ENCODE assay signal across 1 cellular context in the genomic region with DNA sequence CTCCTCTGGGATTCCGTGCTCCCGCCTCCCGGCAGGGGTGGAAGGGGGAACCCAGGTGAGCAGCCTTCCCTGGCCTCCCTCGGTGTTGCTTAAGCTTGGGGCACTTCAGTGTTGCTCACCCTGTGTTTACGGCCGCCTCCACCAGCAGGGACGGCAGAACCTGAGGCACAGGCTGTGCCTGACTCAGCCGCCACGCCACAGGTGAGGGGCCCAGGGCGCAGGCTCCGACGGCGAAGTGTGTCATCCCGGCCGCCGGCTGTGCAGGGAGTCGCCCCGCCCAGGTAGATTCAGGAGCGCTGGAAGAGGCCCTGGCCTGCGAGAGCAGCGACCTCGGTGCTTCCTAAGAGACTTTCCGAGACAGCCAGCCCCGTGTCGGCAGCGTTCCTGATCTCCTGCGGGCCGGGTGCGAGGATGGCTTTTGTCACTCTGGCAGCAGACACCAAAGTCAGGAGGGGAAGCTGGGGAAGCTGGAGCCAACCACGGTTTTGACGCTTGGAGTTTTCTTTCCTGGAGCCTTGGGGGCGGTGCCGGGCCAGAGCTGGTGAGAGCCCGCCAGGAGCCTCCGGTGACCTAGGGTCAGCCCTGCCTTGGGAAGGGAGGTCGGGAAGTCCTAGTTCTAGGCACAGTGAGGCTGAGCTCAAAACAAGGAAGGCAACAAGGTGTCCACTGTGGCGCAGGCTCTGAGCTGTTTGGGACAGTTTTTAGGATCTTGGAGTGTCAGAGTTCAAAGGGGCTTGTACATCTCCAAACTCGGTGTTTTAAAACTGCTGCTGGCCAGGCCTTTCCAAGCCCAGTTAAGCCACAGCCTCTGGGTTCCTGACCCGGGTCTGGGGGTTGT.
TF ChIP-seq lines count a peak whose summit lies in the region.

No MANE protein-coding gene starts in this region.

TF ChIP-seq in HepG2, 621 proteins besides CTCF, POLR2A, EP300 and RAD21 (continued from another document and continues in another):
- TF ChIP-seq, protein P1, sequence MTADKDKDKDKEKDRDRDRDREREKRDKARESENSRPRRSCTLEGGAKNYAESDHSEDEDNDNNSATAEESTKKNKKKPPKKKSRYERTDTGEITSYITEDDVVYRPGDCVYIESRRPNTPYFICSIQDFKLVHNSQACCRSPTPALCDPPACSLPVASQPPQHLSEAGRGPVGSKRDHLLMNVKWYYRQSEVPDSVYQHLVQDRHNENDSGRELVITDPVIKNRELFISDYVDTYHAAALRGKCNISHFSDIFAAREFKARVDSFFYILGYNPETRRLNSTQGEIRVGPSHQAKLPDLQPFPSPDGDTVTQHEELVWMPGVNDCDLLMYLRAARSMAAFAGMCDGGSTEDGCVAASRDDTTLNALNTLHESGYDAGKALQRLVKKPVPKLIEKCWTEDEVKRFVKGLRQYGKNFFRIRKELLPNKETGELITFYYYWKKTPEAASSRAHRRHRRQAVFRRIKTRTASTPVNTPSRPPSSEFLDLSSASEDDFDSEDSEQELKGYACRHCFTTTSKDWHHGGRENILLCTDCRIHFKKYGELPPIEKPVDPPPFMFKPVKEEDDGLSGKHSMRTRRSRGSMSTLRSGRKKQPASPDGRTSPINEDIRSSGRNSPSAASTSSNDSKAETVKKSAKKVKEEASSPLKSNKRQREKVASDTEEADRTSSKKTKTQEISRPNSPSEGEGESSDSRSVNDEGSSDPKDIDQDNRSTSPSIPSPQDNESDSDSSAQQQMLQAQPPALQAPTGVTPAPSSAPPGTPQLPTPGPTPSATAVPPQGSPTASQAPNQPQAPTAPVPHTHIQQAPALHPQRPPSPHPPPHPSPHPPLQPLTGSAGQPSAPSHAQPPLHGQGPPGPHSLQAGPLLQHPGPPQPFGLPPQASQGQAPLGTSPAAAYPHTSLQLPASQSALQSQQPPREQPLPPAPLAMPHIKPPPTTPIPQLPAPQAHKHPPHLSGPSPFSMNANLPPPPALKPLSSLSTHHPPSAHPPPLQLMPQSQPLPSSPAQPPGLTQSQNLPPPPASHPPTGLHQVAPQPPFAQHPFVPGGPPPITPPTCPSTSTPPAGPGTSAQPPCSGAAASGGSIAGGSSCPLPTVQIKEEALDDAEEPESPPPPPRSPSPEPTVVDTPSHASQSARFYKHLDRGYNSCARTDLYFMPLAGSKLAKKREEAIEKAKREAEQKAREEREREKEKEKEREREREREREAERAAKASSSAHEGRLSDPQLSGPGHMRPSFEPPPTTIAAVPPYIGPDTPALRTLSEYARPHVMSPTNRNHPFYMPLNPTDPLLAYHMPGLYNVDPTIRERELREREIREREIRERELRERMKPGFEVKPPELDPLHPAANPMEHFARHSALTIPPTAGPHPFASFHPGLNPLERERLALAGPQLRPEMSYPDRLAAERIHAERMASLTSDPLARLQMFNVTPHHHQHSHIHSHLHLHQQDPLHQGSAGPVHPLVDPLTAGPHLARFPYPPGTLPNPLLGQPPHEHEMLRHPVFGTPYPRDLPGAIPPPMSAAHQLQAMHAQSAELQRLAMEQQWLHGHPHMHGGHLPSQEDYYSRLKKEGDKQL (CRISPR knock-in tag; IDR thresholded peaks at IDR 0.05; ENCODE audit: low read depth) = peak; percentile 35; the same call in 1 of the 2 replicates
- TF ChIP-seq RXRA (CRISPR knock-in tag; IDR thresholded peaks at IDR 0.05) (peak; percentile 33), ZNF343 (CRISPR knock-in tag; IDR thresholded peaks at IDR 0.05) (no peak), YY1 (IDR thresholded peaks at IDR 0.05; ENCODE audit: insufficient read depth, insufficient replicate concordance, low read depth, low read length) (peak; percentile 53), TARDBP (CRISPR knock-in tag; IDR thresholded peaks at IDR 0.05) (0 out of 2 replicates have a peak, but pooled peaks have one; percentile 3), ZNF232 (CRISPR knock-in tag; IDR thresholded peaks at IDR 0.05; ENCODE audit: borderline replicate concordance) (no peak), ZNF749 (CRISPR knock-in tag; IDR thresholded peaks at IDR 0.05; ENCODE audit: borderline replicate concordance) (no peak), ZNF782 (CRISPR knock-in tag; IDR thresholded peaks at IDR 0.05; ENCODE audit: borderline replicate concordance) (no peak), TGIF2 (CRISPR knock-in tag; IDR thresholded peaks at IDR 0.05) (no peak; the same call in 1 of the 2 replicates), SNRNP70 (IDR thresholded peaks at IDR 0.05; ENCODE audit: low read depth, low read length) (no peak), GABPB1 (CRISPR knock-in tag; IDR thresholded peaks at IDR 0.05) (peak; percentile 52; the same call in 1 of the 2 replicates), AGO1 (IDR thresholded peaks at IDR 0.05; ENCODE audit: low read depth, low read length, poor library complexity, severe bottlenecking) (peak; percentile 40), MAF1 (CRISPR knock-in tag; IDR thresholded peaks at IDR 0.05; ENCODE audit: borderline replicate concordance) (no peak), ZNF451 (CRISPR knock-in tag; IDR thresholded peaks at IDR 0.05) (no peak), POGZ (CRISPR knock-in tag; IDR thresholded peaks at IDR 0.05) (0 out of 2 replicates have a peak, but pooled peaks have one; percentile 20), NBN (conservative IDR thresholded peaks at IDR 0.05) (no peak), ZNF430 (CRISPR knock-in tag; IDR thresholded peaks at IDR 0.05) (no peak), ZC3H4 (CRISPR knock-in tag; IDR thresholded peaks at IDR 0.05; ENCODE audit: borderline replicate concordance) (no peak), ZNF605 (CRISPR knock-in tag; IDR thresholded peaks at IDR 0.05) (no peak), KMT2B (CRISPR knock-in tag; IDR thresholded peaks at IDR 0.05) (no peak), ZNF143 (CRISPR knock-in tag; IDR thresholded peaks at IDR 0.05) (no peak), ZNF549 (CRISPR knock-in tag; IDR thresholded peaks at IDR 0.05) (no peak), ZNF816 (CRISPR knock-in tag; IDR thresholded peaks at IDR 0.05; ENCODE audit: borderline replicate concordance) (no peak), ZFP82 (CRISPR knock-in tag; IDR thresholded peaks at IDR 0.05; ENCODE audit: borderline replicate concordance) (0 out of 2 replicates have a peak, but pooled peaks have one; percentile 44), ZNF282 (IDR thresholded peaks at IDR 0.05; ENCODE audit: partially characterized antibody) (no peak), ZFP37 (CRISPR knock-in tag; IDR thresholded peaks at IDR 0.05; ENCODE audit: borderline replicate concordance) (no peak), KDM3A (CRISPR knock-in tag; IDR thresholded peaks at IDR 0.05; ENCODE audit: low read depth) (no peak), ZNF792 (CRISPR knock-in tag; IDR thresholded peaks at IDR 0.05) (no peak), SIN3B (IDR thresholded peaks at IDR 0.05; ENCODE audit: low read length) (no peak), TEAD2 (CRISPR knock-in tag; IDR thresholded peaks at IDR 0.05) (no peak), TEAD3 (CRISPR knock-in tag; optimal IDR thresholded peaks at IDR 0.05; ENCODE audit: borderline replicate concordance) (peak; percentile 61), HCFC1 (IDR thresholded peaks at IDR 0.05; ENCODE audit: low read depth, low read length) (no peak)
- TF ChIP-seq, protein P2, sequence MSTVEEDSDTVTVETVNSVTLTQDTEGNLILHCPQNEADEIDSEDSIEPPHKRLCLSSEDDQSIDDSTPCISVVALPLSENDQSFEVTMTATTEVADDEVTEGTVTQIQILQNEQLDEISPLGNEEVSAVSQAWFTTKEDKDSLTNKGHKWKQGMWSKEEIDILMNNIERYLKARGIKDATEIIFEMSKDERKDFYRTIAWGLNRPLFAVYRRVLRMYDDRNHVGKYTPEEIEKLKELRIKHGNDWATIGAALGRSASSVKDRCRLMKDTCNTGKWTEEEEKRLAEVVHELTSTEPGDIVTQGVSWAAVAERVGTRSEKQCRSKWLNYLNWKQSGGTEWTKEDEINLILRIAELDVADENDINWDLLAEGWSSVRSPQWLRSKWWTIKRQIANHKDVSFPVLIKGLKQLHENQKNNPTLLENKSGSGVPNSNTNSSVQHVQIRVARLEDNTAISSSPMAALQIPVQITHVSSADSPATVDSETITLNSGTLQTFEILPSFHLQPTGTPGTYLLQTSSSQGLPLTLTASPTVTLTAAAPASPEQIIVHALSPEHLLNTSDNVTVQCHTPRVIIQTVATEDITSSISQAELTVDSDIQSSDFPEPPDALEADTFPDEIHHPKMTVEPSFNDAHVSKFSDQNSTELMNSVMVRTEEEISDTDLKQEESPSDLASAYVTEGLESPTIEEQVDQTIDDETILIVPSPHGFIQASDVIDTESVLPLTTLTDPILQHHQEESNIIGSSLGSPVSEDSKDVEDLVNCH (CRISPR knock-in tag; IDR thresholded peaks at IDR 0.05) = no peak
- TF ChIP-seq, protein P3, sequence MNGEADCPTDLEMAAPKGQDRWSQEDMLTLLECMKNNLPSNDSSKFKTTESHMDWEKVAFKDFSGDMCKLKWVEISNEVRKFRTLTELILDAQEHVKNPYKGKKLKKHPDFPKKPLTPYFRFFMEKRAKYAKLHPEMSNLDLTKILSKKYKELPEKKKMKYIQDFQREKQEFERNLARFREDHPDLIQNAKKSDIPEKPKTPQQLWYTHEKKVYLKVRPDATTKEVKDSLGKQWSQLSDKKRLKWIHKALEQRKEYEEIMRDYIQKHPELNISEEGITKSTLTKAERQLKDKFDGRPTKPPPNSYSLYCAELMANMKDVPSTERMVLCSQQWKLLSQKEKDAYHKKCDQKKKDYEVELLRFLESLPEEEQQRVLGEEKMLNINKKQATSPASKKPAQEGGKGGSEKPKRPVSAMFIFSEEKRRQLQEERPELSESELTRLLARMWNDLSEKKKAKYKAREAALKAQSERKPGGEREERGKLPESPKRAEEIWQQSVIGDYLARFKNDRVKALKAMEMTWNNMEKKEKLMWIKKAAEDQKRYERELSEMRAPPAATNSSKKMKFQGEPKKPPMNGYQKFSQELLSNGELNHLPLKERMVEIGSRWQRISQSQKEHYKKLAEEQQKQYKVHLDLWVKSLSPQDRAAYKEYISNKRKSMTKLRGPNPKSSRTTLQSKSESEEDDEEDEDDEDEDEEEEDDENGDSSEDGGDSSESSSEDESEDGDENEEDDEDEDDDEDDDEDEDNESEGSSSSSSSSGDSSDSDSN (CRISPR knock-in tag; IDR thresholded peaks at IDR 0.05) = peak; percentile 96
- TF ChIP-seq, protein P4, sequence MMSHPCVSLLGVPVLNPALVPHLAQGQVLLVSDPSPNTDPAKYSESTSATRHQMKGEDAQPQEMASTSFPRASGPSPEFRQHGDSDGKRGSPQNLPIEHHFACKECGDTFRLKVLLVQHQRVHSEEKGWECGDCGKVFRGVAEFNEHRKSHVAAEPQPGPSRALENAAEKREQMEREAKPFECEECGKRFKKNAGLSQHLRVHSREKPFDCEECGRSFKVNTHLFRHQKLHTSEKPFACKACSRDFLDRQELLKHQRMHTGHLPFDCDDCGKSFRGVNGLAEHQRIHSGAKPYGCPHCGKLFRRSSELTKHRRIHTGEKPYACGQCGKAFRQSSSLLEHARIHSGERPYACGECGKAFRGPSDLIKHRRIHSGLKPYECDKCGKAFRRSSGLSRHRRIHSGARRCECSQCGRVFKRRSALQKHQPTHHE (CRISPR knock-in tag; IDR thresholded peaks at IDR 0.05; ENCODE audit: borderline replicate concordance) = no peak
- TF ChIP-seq, protein P5, sequence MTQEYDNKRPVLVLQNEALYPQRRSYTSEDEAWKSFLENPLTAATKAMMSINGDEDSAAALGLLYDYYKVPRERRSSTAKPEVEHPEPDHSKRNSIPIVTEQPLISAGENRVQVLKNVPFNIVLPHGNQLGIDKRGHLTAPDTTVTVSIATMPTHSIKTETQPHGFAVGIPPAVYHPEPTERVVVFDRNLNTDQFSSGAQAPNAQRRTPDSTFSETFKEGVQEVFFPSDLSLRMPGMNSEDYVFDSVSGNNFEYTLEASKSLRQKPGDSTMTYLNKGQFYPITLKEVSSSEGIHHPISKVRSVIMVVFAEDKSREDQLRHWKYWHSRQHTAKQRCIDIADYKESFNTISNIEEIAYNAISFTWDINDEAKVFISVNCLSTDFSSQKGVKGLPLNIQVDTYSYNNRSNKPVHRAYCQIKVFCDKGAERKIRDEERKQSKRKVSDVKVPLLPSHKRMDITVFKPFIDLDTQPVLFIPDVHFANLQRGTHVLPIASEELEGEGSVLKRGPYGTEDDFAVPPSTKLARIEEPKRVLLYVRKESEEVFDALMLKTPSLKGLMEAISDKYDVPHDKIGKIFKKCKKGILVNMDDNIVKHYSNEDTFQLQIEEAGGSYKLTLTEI (CRISPR knock-in tag; conservative IDR thresholded peaks at IDR 0.05) = no peak
- TF ChIP-seq, protein P6, sequence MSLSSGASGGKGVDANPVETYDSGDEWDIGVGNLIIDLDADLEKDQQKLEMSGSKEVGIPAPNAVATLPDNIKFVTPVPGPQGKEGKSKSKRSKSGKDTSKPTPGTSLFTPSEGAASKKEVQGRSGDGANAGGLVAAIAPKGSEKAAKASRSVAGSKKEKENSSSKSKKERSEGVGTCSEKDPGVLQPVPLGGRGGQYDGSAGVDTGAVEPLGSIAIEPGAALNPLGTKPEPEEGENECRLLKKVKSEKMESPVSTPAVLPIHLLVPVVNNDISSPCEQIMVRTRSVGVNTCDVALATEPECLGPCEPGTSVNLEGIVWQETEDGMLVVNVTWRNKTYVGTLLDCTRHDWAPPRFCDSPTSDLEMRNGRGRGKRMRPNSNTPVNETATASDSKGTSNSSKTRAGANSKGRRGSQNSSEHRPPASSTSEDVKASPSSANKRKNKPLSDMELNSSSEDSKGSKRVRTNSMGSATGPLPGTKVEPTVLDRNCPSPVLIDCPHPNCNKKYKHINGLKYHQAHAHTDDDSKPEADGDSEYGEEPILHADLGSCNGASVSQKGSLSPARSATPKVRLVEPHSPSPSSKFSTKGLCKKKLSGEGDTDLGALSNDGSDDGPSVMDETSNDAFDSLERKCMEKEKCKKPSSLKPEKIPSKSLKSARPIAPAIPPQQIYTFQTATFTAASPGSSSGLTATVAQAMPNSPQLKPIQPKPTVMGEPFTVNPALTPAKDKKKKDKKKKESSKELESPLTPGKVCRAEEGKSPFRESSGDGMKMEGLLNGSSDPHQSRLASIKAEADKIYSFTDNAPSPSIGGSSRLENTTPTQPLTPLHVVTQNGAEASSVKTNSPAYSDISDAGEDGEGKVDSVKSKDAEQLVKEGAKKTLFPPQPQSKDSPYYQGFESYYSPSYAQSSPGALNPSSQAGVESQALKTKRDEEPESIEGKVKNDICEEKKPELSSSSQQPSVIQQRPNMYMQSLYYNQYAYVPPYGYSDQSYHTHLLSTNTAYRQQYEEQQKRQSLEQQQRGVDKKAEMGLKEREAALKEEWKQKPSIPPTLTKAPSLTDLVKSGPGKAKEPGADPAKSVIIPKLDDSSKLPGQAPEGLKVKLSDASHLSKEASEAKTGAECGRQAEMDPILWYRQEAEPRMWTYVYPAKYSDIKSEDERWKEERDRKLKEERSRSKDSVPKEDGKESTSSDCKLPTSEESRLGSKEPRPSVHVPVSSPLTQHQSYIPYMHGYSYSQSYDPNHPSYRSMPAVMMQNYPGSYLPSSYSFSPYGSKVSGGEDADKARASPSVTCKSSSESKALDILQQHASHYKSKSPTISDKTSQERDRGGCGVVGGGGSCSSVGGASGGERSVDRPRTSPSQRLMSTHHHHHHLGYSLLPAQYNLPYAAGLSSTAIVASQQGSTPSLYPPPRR (CRISPR knock-in tag; IDR thresholded peaks at IDR 0.05; ENCODE audit: borderline replicate concordance) = peak; percentile 57; the same call in 1 of the 2 replicates
- TF ChIP-seq, protein P7, sequence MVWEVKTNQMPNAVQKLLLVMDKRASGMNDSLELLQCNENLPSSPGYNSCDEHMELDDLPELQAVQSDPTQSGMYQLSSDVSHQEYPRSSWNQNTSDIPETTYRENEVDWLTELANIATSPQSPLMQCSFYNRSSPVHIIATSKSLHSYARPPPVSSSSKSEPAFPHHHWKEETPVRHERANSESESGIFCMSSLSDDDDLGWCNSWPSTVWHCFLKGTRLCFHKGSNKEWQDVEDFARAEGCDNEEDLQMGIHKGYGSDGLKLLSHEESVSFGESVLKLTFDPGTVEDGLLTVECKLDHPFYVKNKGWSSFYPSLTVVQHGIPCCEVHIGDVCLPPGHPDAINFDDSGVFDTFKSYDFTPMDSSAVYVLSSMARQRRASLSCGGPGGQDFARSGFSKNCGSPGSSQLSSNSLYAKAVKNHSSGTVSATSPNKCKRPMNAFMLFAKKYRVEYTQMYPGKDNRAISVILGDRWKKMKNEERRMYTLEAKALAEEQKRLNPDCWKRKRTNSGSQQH (CRISPR knock-in tag; IDR thresholded peaks at IDR 0.05; ENCODE audit: low read depth) = no peak
